7 cellular contexts compared by ENCODE assay signal in genomic region chr20:35171438-35171752, GRCh38. TPM values are rescaled to one million over a fixed set of nuclear protein-coding genes. Genes with fewer than 3 reads are reported as not detected.
DNase-seq lines count a peak whose midpoint lies in the region; ATAC-seq and TF ChIP-seq lines count a peak whose summit lies in the region.

No MANE protein-coding gene starts in this region.

- peaks cover 5% of the 10 kb centered on the region for H3K4me1 ChIP-seq in HAP-1

- H3K36me3 ChIP-seq in HAP-1 (replicated peaks), result no peaks in the 10 kb centered on the region

- no peaks in the 10 kb centered on the region for H3K9me3 ChIP-seq in HAP-1

- DNase-seq in HAP-1 (ENCODE audit: low spot score in 2 of 2) (no peak), fibroblast of villous mesenchyme (ENCODE audit: low read depth) (no peak), NOMO-1 (lab: John Stamatoyannopoulos, UW; ENCODE audit: unreplicated experiment in 2 of 2) (no peak), putamen (ENCODE audit: low spot score) (no peak)

- no peaks in the 10 kb centered on the region for H3K27me3 ChIP-seq in HAP-1 (ENCODE audit: low read depth)

- no peak for TF ChIP-seq CTCF in VCaP (conservative IDR thresholded peaks at IDR 0.05)
- no peak for TF ChIP-seq CTCF in fibroblast of villous mesenchyme (IDR thresholded peaks at IDR 0.05; ENCODE audit: insufficient read depth, low read depth, low read length)

- ATAC-seq in GM19463 (IDR thresholded peaks at IDR 0.05; ENCODE audit: unreplicated experiment), result no peak

- peak overlapping the region; percentile 75 for H3K27ac ChIP-seq in VCaP
- H3K27ac ChIP-seq in skin epidermis, result peak overlapping the region in 12 of 21 experiments; percentile 1 to 83 (median 65)

- in situ Hi-C loops in HAP-1 (cut with MboI; ENCODE audit: low sequenced_read_pairs), result no loop called here

- H3K4me3 ChIP-seq in HAP-1, result peak overlapping the region; percentile 38
- peak overlapping the region; percentile 62 for H3K4me3 ChIP-seq in fibroblast of villous mesenchyme (ENCODE audit: low read depth, low read length)
- H3K4me3 ChIP-seq in skin epidermis, result peak overlapping the region in 4 of 7 experiments; percentile 15 to 36 (median 31)

RNA-seq across cellular contexts. Expression of gene PROCR, which starts 0.5 kb away (rescaled TPM):
- total RNA-seq in fibroblast of villous mesenchyme, result 22.9 and 30.9 TPM in 2 replicates

RNA-seq across cellular contexts. Expression of gene EDEM2, which starts 24.3 kb away (rescaled TPM):
- 27.7 and 37.6 TPM in 2 replicates for total RNA-seq in fibroblast of villous mesenchyme

RNA-seq across cellular contexts. Expression of gene MMP24, which starts 55.1 kb away (rescaled TPM):
- total RNA-seq in fibroblast of villous mesenchyme, result 0.32 and 0.43 TPM in 2 replicates
